ENCODE assay signal across 13 cellular contexts in genomic region chr2:197240018-197240712, GRCh38.
A peak's percentile ranks its signal among the peaks of the same experiment; 100 is the strongest.
DNase-seq lines count a peak whose midpoint lies in the region; ATAC-seq and TF ChIP-seq lines count a peak whose summit lies in the region.
"Had no signal": no experiment of that assay in that cellular context is flagged by ENCODE, and none has a peak within 500 bp of the region (broad histone marks: within the 10 kb centered on the region; RNA-seq: fewer than 3 reads in every experiment).

No MANE protein-coding gene starts in this region.

- DNase-seq in GM12864 (ENCODE audit: low read depth) (no peak), osteoblast (ENCODE audit: insufficient read length, low spot score, missing footprints) (peak; percentile 39), SW480 (ENCODE audit: low spot score) (no peak), trophoblast cell (no peak)
- DNase-seq: DMS53, GM23248 had no signal

- no peak overlapping the region for H2AK5ac ChIP-seq in trophoblast cell (ENCODE audit: low read length)

- no peak overlapping the region for H3K23ac ChIP-seq in trophoblast cell (ENCODE audit: low read length)

- H4K12ac ChIP-seq in trophoblast cell (ENCODE audit: low read depth, low read length) = no peak overlapping the region

- ATAC-seq in HG03342 (IDR thresholded peaks at IDR 0.05; ENCODE audit: unreplicated experiment) (peak; percentile 25), GM18873 (IDR thresholded peaks at IDR 0.05; ENCODE audit: low FRiP score, unreplicated experiment) (no peak)
- peak; percentile 38 for ATAC-seq in activated T-helper 17 cell treated with anti-CD3 and anti-CD28 coated beads, Interleukin-2, amount 50 U/mL, for 72 hours (replicated peaks)

- no peaks in the 10 kb centered on the region for H3K27me3 ChIP-seq in osteoblast (ENCODE audit: insufficient read depth, low read length)
- no peaks in the 10 kb centered on the region for H3K27me3 ChIP-seq in trophoblast cell (ENCODE audit: insufficient read depth, low read length)
- H3K27me3 ChIP-seq: right atrium auricular region had no signal

- H3K9me3 ChIP-seq in osteoblast (ENCODE audit: low read depth, low read length) (no peaks in the 10 kb centered on the region), trophoblast cell (ENCODE audit: insufficient read depth, low read depth, low read length) (no peaks in the 10 kb centered on the region)
- H3K9me3 ChIP-seq: right atrium auricular region had no signal

- TF ChIP-seq CTCF in GM12864 (IDR thresholded peaks at IDR 0.05; ENCODE audit: low read depth, low read length, missing control alignments) (no peak), osteoblast (IDR thresholded peaks at IDR 0.05; ENCODE audit: extremely low read depth, low read depth, low read length) (no peak)

- H4K20me1 ChIP-seq in osteoblast (ENCODE audit: insufficient read depth, low read length) = no peaks in the 10 kb centered on the region

- peaks cover 65% of the 10 kb centered on the region for H3K4me1 Mint-ChIP-seq in activated T-helper 17 cell treated with anti-CD3 and anti-CD28 coated beads, Interleukin-2, amount 50 U/mL, for 72 hours

- no CpG with 5 or more reads among the region's 7 CpGs for WGBS in trophoblast cell (ENCODE audit: extremely low coverage, insufficient coverage, insufficient read length)

- no peaks in the 10 kb centered on the region for H3K27me3 Mint-ChIP-seq in activated T-helper 17 cell treated with anti-CD3 and anti-CD28 coated beads, Interleukin-2, amount 50 U/mL, for 72 hours

- no peak overlapping the region for H3K27ac ChIP-seq in osteoblast (ENCODE audit: low read depth, low read length)
- H3K27ac ChIP-seq in trophoblast cell (ENCODE audit: low read depth, low read length) = no peak overlapping the region
- H3K27ac ChIP-seq: GM23248, right atrium auricular region, RWPE1, VCaP had no signal

- peak overlapping the region; percentile 84 for H3K4me3 Mint-ChIP-seq in activated T-helper 17 cell treated with anti-CD3 and anti-CD28 coated beads, Interleukin-2, amount 50 U/mL, for 72 hours

- H2BK120ac ChIP-seq in trophoblast cell (ENCODE audit: insufficient read depth, low read length, poor library complexity) = no peak overlapping the region

- H2BK12ac ChIP-seq in trophoblast cell (ENCODE audit: low read length) = no peak overlapping the region

- H3K27ac Mint-ChIP-seq in activated T-helper 17 cell treated with anti-CD3 and anti-CD28 coated beads, Interleukin-2, amount 50 U/mL, for 72 hours = peak overlapping the region; percentile 83

- no peaks in the 10 kb centered on the region for H3K9me3 Mint-ChIP-seq in activated T-helper 17 cell treated with anti-CD3 and anti-CD28 coated beads, Interleukin-2, amount 50 U/mL, for 72 hours

- no peak overlapping the region for H4K91ac ChIP-seq in trophoblast cell (ENCODE audit: low read depth, low read length)

- H3K36me3 Mint-ChIP-seq in activated T-helper 17 cell treated with anti-CD3 and anti-CD28 coated beads, Interleukin-2, amount 50 U/mL, for 72 hours (ENCODE audit: low read depth) = peaks cover 17% of the 10 kb centered on the region

- H3K4ac ChIP-seq in trophoblast cell (ENCODE audit: low read depth, low read length) = no peak overlapping the region

- H3K4me2 ChIP-seq in osteoblast (ENCODE audit: insufficient read depth, low read length) (no peak overlapping the region), trophoblast cell (ENCODE audit: low read length) (no peak overlapping the region)

- H2BK5ac ChIP-seq in trophoblast cell (ENCODE audit: low read depth, low read length, poor library complexity) = no peak overlapping the region

- no peak overlapping the region for H3K9ac ChIP-seq in trophoblast cell (ENCODE audit: low read length)
- H3K9ac ChIP-seq: GM23248 had no signal

- H3K4me3 ChIP-seq in GM12864 (ENCODE audit: low read depth, low read length) (peak overlapping the region; percentile 6; the same call in 1 of the 2 replicates), osteoblast (ENCODE audit: insufficient read depth, low read length) (no peak overlapping the region), trophoblast cell (ENCODE audit: low read depth, low read length) (no peak overlapping the region)
- H3K4me3 ChIP-seq: GM23248, lung, right atrium auricular region had no signal

- H3K4me1 ChIP-seq in osteoblast (ENCODE audit: insufficient read depth, low read length) (no peaks in the 10 kb centered on the region), trophoblast cell (ENCODE audit: control insufficient read depth in 1 of 2, insufficient read depth in 2 of 2, low read length in 2 of 2) (peaks cover 0 to 3% of the 10 kb centered on the region in 2 experiments)
- H3K4me1 ChIP-seq: right atrium auricular region had no signal

- no peak overlapping the region for H3K14ac ChIP-seq in trophoblast cell (ENCODE audit: low read length)

- H3K36me3 ChIP-seq in osteoblast (ENCODE audit: insufficient read depth, low read length) = no peaks in the 10 kb centered on the region
- no peaks in the 10 kb centered on the region for H3K36me3 ChIP-seq in trophoblast cell (ENCODE audit: control insufficient read depth in 1 of 2, insufficient read depth in 2 of 2, low read length in 2 of 2)
- H3K36me3 ChIP-seq: right atrium auricular region had no signal

- H3K79me1 ChIP-seq in trophoblast cell (ENCODE audit: low read length) = no peaks in the 10 kb centered on the region

- H3K18ac ChIP-seq in trophoblast cell (ENCODE audit: low read length) = no peak overlapping the region

- H3K79me2 ChIP-seq in osteoblast (ENCODE audit: insufficient read depth, low read length) (peaks cover 2% of the 10 kb centered on the region), trophoblast cell (ENCODE audit: control insufficient read depth, insufficient read depth, low read length, poor library complexity) (no peaks in the 10 kb centered on the region)

- H2AFZ ChIP-seq in osteoblast (ENCODE audit: low read length) = peak overlapping the region; percentile 40
- H2AFZ ChIP-seq in trophoblast cell (ENCODE audit: insufficient read depth, low read length, poor library complexity) = no peak overlapping the region
- H2AFZ ChIP-seq: GM23248 had no signal

- no peak overlapping the region for H4K8ac ChIP-seq in trophoblast cell (ENCODE audit: low read depth, low read length)
